Comparison of ENCODE assay signal across 17 cellular contexts in the genomic region with DNA sequence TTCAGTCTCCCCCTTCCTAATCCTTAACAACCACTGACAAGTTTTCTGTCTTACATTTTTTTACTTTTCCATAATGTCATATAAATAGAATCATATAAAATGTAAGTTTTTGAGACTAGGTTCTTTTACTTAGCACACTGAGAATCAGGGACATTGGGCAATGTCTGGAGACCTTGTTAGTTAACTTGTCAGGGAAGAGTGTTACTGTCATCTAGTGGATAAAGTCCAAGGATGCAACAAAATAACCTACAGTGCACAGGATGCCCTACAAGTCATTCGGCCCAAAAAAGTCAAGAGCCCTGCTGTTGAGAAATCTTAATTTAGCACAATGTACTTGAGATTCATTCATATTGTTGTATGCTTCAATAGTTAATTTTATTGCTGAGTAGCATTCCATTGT.
DNase-seq lines count a peak whose midpoint lies in the region; ATAC-seq and TF ChIP-seq lines count a peak whose summit lies in the region.
"Had no signal": no experiment of that assay in that cellular context is flagged by ENCODE, and none has a peak within 500 bp of the region (broad histone marks: within the 10 kb centered on the region; RNA-seq: fewer than 3 reads in every experiment).

No MANE protein-coding gene starts in this region.

- ATAC-seq in GM23338 (no peak), RWPE2 (ENCODE audit: low read depth) (peak; percentile 47; the same call in 1 of the 3 replicates)
- ATAC-seq: activated CD4-positive, alpha-beta T cell treated with anti-CD3 and anti-CD28 coated beads for 36 hours; stimulated activated naive CD8-positive, alpha-beta T cell treated with anti-CD3 and anti-CD28 coated beads, Interleukin-15, Interleukin-2, amounts not matched to agents 100 U/mL and 50 U/mL, for 24 hours; T-helper 17 cell had no signal

- intact Hi-C loops in posterior cingulate gyrus (cut with DNase I) (no loop called here), CD14-positive monocyte (cut with micrococcal nuclease) (no loop called here)

- H4K20me1 ChIP-seq in GM23338 (replicated peaks; ENCODE audit: insufficient read depth) = no peaks in the 10 kb centered on the region

- no peaks in the 10 kb centered on the region for H3K36me3 ChIP-seq in BJ (ENCODE audit: control insufficient read depth, insufficient read depth, low read length)
- no peaks in the 10 kb centered on the region for H3K36me3 ChIP-seq in GM23338 (ENCODE audit: insufficient read depth)
- H3K36me3 ChIP-seq in RWPE2 (ENCODE audit: low read depth) = no peaks in the 10 kb centered on the region
- H3K36me3 ChIP-seq: neutrophil had no signal

- no peak for DNase-seq in BJ (ENCODE audit: low read depth)
- DNase-seq in GM23338 (ENCODE audit: low spot score) = peak; percentile 25
- no peak for DNase-seq in RWPE2 (ENCODE audit: low spot score)
- peak; percentile 3 for DNase-seq in fibroblast of villous mesenchyme (ENCODE audit: low read depth)
- DNase-seq in activated naive CD8-positive, alpha-beta T cell treated with anti-CD3 and anti-CD28 coated beads for 36 hours = no peak
- DNase-seq in cerebellar cortex (ENCODE audit: low spot score) = no peak
- no peak for DNase-seq in posterior cingulate gyrus
- DNase-seq in CD14-positive monocyte (ENCODE audit: low spot score) = no peak
- DNase-seq: activated CD4-positive, alpha-beta T cell treated with anti-CD3 and anti-CD28 coated beads for 36 hours; activated T-cell treated with anti-CD3 and anti-CD28 coated beads for 4 hours; amniotic stem cell; CD8-positive, alpha-beta memory T cell; NCI-H2107; stimulated activated naive CD8-positive, alpha-beta T cell treated with anti-CD3 and anti-CD28 coated beads, Interleukin-15, Interleukin-2, amounts not matched to agents 100 U/mL and 50 U/mL, for 24 hours; T-helper 17 cell had no signal

- H3K79me2 ChIP-seq in GM23338 (replicated peaks; ENCODE audit: insufficient read depth) = no peaks in the 10 kb centered on the region

- no peaks in the 10 kb centered on the region for H3K27me3 Mint-ChIP-seq in GM23338 (ENCODE audit: insufficient read depth, low read depth, poor library complexity)
- H3K27me3 Mint-ChIP-seq in activated naive CD8-positive, alpha-beta T cell treated with anti-CD3 and anti-CD28 coated beads for 36 hours = peaks cover 15% of the 10 kb centered on the region
- H3K27me3 Mint-ChIP-seq in CD14-positive monocyte (ENCODE audit: low read depth in 3 of 3) = peaks cover 0 to 11% (median 0%) of the 10 kb centered on the region in 3 donors

- H3K9me2 ChIP-seq in GM23338 (ENCODE audit: insufficient read depth) = no peaks in the 10 kb centered on the region

- POLR2A ChIA-PET in BJ (lab: Charles Lee) = no interaction called here

- H3K4me3 ChIP-seq in BJ (ENCODE audit: low read depth, low read length) (no peak overlapping the region), GM23338 (no peak overlapping the region), RWPE2 (ENCODE audit: severe bottlenecking) (no peak overlapping the region), fibroblast of villous mesenchyme (ENCODE audit: low read depth, low read length) (no peak overlapping the region)
- H3K4me3 ChIP-seq: coronary artery had no signal

- peak; percentile 10; the same call in 1 of the 2 replicates for TF ChIP-seq CTCF in BJ (IDR thresholded peaks at IDR 0.05; ENCODE audit: insufficient read depth, low read depth, low read length)
- TF ChIP-seq CTCF in GM23338 (conservative IDR thresholded peaks at IDR 0.05; ENCODE audit: low read depth in 2 of 2) = peak; percentile 25 to 53; a peak in 3 of 4 replicates
- peak; percentile 49 for TF ChIP-seq CTCF in RWPE2 (IDR thresholded peaks at IDR 0.05; ENCODE audit: poor library complexity, severe bottlenecking)
- peak; percentile 14 for TF ChIP-seq CTCF in fibroblast of villous mesenchyme (IDR thresholded peaks at IDR 0.05; ENCODE audit: insufficient read depth, low read depth, low read length)
- TF ChIP-seq CTCF in CD14-positive monocyte (IDR thresholded peaks at IDR 0.05) = no peak

- H3K27ac Mint-ChIP-seq in GM23338 (no peak overlapping the region), CD14-positive monocyte (no peak overlapping the region)
- no peak overlapping the region for H3K27ac Mint-ChIP-seq in activated naive CD8-positive, alpha-beta T cell treated with anti-CD3 and anti-CD28 coated beads for 36 hours
- H3K27ac Mint-ChIP-seq: activated CD4-positive, alpha-beta T cell treated with anti-CD3 and anti-CD28 coated beads for 36 hours; CD8-positive, alpha-beta memory T cell; T-helper 17 cell had no signal

- no peaks in the 10 kb centered on the region; the same call in 1 of the 2 replicates for H3K27me3 ChIP-seq in BJ (ENCODE audit: control insufficient read depth, insufficient read depth, low read length)
- H3K27me3 ChIP-seq in GM23338 (ENCODE audit: insufficient read depth) = no peaks in the 10 kb centered on the region
- H3K27me3 ChIP-seq in RWPE2 (ENCODE audit: insufficient read depth, poor library complexity, severe bottlenecking) = peaks cover 16% of the 10 kb centered on the region
- H3K27me3 ChIP-seq: neutrophil had no signal

- H3K4me2 ChIP-seq in GM23338 = no peak overlapping the region

- no peaks in the 10 kb centered on the region for H3F3A ChIP-seq in GM23338 (replicated peaks; ENCODE audit: low read depth)

- H3K4me1 Mint-ChIP-seq in GM23338 = no peaks in the 10 kb centered on the region
- H3K4me1 Mint-ChIP-seq in activated naive CD8-positive, alpha-beta T cell treated with anti-CD3 and anti-CD28 coated beads for 36 hours = no peaks in the 10 kb centered on the region
- no peaks in the 10 kb centered on the region for H3K4me1 Mint-ChIP-seq in CD14-positive monocyte
- H3K4me1 Mint-ChIP-seq: activated CD4-positive, alpha-beta T cell treated with anti-CD3 and anti-CD28 coated beads for 36 hours; CD8-positive, alpha-beta memory T cell; T-helper 17 cell had no signal

- CTCF ChIA-PET in BJ (lab: Yijun Ruan, JAX) = interaction anchor here (1.0 to 1.4 kb wide), 2 partner anchors 188 to 1107 kb away, joined by 3 to 4 read pairs; no protein-coding TSS in a partner anchor

- no peaks in the 10 kb centered on the region for H3K9me3 ChIP-seq in RWPE2 (ENCODE audit: severe bottlenecking)
- H3K9me3 ChIP-seq: neutrophil had no signal

- H3K36me3 Mint-ChIP-seq in GM23338 (ENCODE audit: low read depth) = no peaks in the 10 kb centered on the region
- H3K36me3 Mint-ChIP-seq in activated naive CD8-positive, alpha-beta T cell treated with anti-CD3 and anti-CD28 coated beads for 36 hours = no peaks in the 10 kb centered on the region
- no peaks in the 10 kb centered on the region for H3K36me3 Mint-ChIP-seq in CD14-positive monocyte
- H3K36me3 Mint-ChIP-seq: CD8-positive, alpha-beta memory T cell had no signal

- no peak overlapping the region for H3K4me3 Mint-ChIP-seq in GM23338
- no peak overlapping the region for H3K4me3 Mint-ChIP-seq in activated naive CD8-positive, alpha-beta T cell treated with anti-CD3 and anti-CD28 coated beads for 36 hours
- H3K4me3 Mint-ChIP-seq in CD14-positive monocyte = no peak overlapping the region
- H3K4me3 Mint-ChIP-seq: activated CD4-positive, alpha-beta T cell treated with anti-CD3 and anti-CD28 coated beads for 36 hours; CD8-positive, alpha-beta memory T cell; T-helper 17 cell had no signal

- H3K27ac ChIP-seq in GM23338 (ENCODE audit: low read depth) (no peak overlapping the region), RWPE2 (ENCODE audit: poor library complexity, severe bottlenecking) (no peak overlapping the region)
- H3K27ac ChIP-seq: coronary artery, neutrophil had no signal

- no peaks in the 10 kb centered on the region for H3K4me1 ChIP-seq in GM23338 (ENCODE audit: insufficient read depth)
- no peaks in the 10 kb centered on the region for H3K4me1 ChIP-seq in RWPE2 (ENCODE audit: insufficient read depth, poor library complexity, severe bottlenecking)

- no peak overlapping the region for H2AFZ ChIP-seq in GM23338

- H3K9me3 Mint-ChIP-seq in GM23338 (no peaks in the 10 kb centered on the region), CD14-positive monocyte (peaks cover 0 to 2% (median 0%) of the 10 kb centered on the region in 7 donors)
- H3K9me3 Mint-ChIP-seq in activated naive CD8-positive, alpha-beta T cell treated with anti-CD3 and anti-CD28 coated beads for 36 hours = no peaks in the 10 kb centered on the region
- H3K9me3 Mint-ChIP-seq: CD8-positive, alpha-beta memory T cell had no signal

TF ChIP-seq in GM23338, 12 proteins besides CTCF, POLR2A, EP300 and RAD21 (continues in another document):
- no peak for TF ChIP-seq EZH2 (IDR thresholded peaks at IDR 0.05; ENCODE audit: low read depth, unreplicated experiment)
- TF ChIP-seq CREB1 (CRISPR knock-in tag; IDR thresholded peaks at IDR 0.05; ENCODE audit: low read depth) = no peak
- no peak for TF ChIP-seq EZH2phosphoT487 (IDR thresholded peaks at IDR 0.05; ENCODE audit: unreplicated experiment)
- no peak for TF ChIP-seq REST (IDR thresholded peaks at IDR 0.05; ENCODE audit: unreplicated experiment)
- no peak for TF ChIP-seq NANOG (IDR thresholded peaks at IDR 0.05; ENCODE audit: borderline replicate concordance)
- no peak for TF ChIP-seq JUNB (IDR thresholded peaks at IDR 0.05; ENCODE audit: unreplicated experiment)

Comparison
In these comparisons a context has a peak if more than half of its experiments do, and no peak if none do; other contexts are left out.
1. DNase-seq: peak in GM23338 (single experiment) and fibroblast of villous mesenchyme (single experiment); none in BJ (single experiment), RWPE2 (single experiment), activated naive CD8-positive, alpha-beta T cell treated with anti-CD3 and anti-CD28 coated beads for 36 hours (single experiment), cerebellar cortex (single experiment), posterior cingulate gyrus (0 of 10) and CD14-positive monocyte (single experiment).